In genomic region chr7:148626828-148627227, GRCh38 we compare ENCODE assay signal across 1 cellular context.
TF ChIP-seq lines count a peak whose summit lies in the region.

No MANE protein-coding gene starts in this region.

TF ChIP-seq in HepG2, 621 proteins besides CTCF, POLR2A, EP300 and RAD21:
- TF ChIP-seq ZNF770 (CRISPR knock-in tag; IDR thresholded peaks at IDR 0.05) (0 out of 2 replicates have a peak, but pooled peaks have one; percentile 22), HNRNPK (IDR thresholded peaks at IDR 0.05; ENCODE audit: low read depth, low read length, poor library complexity, severe bottlenecking) (no peak)
TF ChIP-seq in HepG2: peak in this region for 1.
